20 cellular contexts compared by ENCODE assay signal in genomic region chr20:51958099-51958498, GRCh38.
DNase-seq lines count a peak whose midpoint lies in the region; ATAC-seq and TF ChIP-seq lines count a peak whose summit lies in the region.
"Had no signal": no experiment of that assay in that cellular context is flagged by ENCODE, and none has a peak within 500 bp of the region (broad histone marks: within the 10 kb centered on the region; RNA-seq: fewer than 3 reads in every experiment).

No MANE protein-coding gene starts in this region.

- H3K4me3 Mint-ChIP-seq in chondrocyte (ENCODE audit: unreplicated experiment) (no peak overlapping the region), nephron progenitor cell (peak overlapping the region; percentile 77)
- H3K4me3 Mint-ChIP-seq in CD4-positive, alpha-beta T cell = no peak overlapping the region
- H3K4me3 Mint-ChIP-seq: CD8-positive, alpha-beta T cell had no signal

- H2BK20ac ChIP-seq in IMR-90 (ENCODE audit: low read depth, low read length) = no peak overlapping the region

- DNase-seq in IMR-90 (no peak), chondrocyte (ENCODE audit: low spot score) (no peak), nephron progenitor cell (no peak), cerebellar cortex (ENCODE audit: low spot score) (no peak)
- DNase-seq in CD4-positive, alpha-beta T cell = no peak
- DNase-seq: AML-193; CD8-positive, alpha-beta T cell; DMS79 treated with DMSO at 0.1 percent for 48 hours; Karpas-422; NCI-H1105 treated with DMSO at 0.1 percent for 48 hours; NCI-H1930; NCI-H2171; NCI-H774; Peyer's patch had no signal

- H3K18ac ChIP-seq in IMR-90 (ENCODE audit: low read depth, low read length) = no peak overlapping the region

- H3K4me1 Mint-ChIP-seq in chondrocyte (ENCODE audit: low read depth) (peaks cover 24% of the 10 kb centered on the region), nephron progenitor cell (peaks cover 51% of the 10 kb centered on the region)
- H3K4me1 Mint-ChIP-seq in CD4-positive, alpha-beta T cell (ENCODE audit: low read depth) = no peaks in the 10 kb centered on the region

- intact Hi-C loops in IMR-90 (cut with micrococcal nuclease) = loop anchor here (5.0 kb wide), 1 partner anchor 586 kb away; no protein-coding TSS in a partner anchor
- intact Hi-C loops in CD4-positive, alpha-beta T cell (cut with DNase I, micrococcal nuclease) = no loop called here

- no peaks in the 10 kb centered on the region for H4K20me1 ChIP-seq in BLaER1 treated with 17β-estradiol and CSF1 and Interleukin-3, amounts not matched to agents 10 nM and 100 nM
- H4K20me1 ChIP-seq in IMR-90 (ENCODE audit: insufficient read depth, low read length) = no peaks in the 10 kb centered on the region

- peak overlapping the region in 8 of 11 experiments; percentile 26 to 68 (median 58); a peak in 13 of 22 replicates for H3K27ac ChIP-seq in BLaER1 treated with 17β-estradiol and CSF1 and Interleukin-3, amounts not matched to agents 10 nM and 100 nM
- H3K27ac ChIP-seq in IMR-90 (ENCODE audit: insufficient read depth, low read length) = no peak overlapping the region
- H3K27ac ChIP-seq in CD4-positive, alpha-beta T cell (ENCODE audit: low read depth, low read length) = no peak overlapping the region
- H3K27ac ChIP-seq: HL-60, Peyer's patch had no signal

- no TSS peak for BruUV-seq in IMR-90 (replicated peaks; lab: Mats Ljungman, UMichigan)

- H3K36me3 ChIP-seq in BLaER1 treated with 17β-estradiol and CSF1 and Interleukin-3, amounts not matched to agents 10 nM and 100 nM = no peaks in the 10 kb centered on the region
- H3K36me3 ChIP-seq in IMR-90 (ENCODE audit: control insufficient read depth, insufficient read depth, low read length) = no peaks in the 10 kb centered on the region
- H3K36me3 ChIP-seq: HAP-1, Peyer's patch had no signal

- 0 out of 20 replicates have a peak overlapping the region, but pooled peaks of 2 of the 10 experiments have one; percentile 30 to 40 for H3K4me3 ChIP-seq in BLaER1 treated with 17β-estradiol and CSF1 and Interleukin-3, amounts not matched to agents 10 nM and 100 nM
- no peak overlapping the region for H3K4me3 ChIP-seq in IMR-90 (ENCODE audit: insufficient read depth, low read depth, low read length)
- H3K4me3 ChIP-seq: A549, HAP-1, Peyer's patch had no signal

- H2BK15ac ChIP-seq in IMR-90 (ENCODE audit: low read depth, low read length) = no peak overlapping the region

- no peak overlapping the region for H4K8ac ChIP-seq in IMR-90 (ENCODE audit: low read depth in 2 of 2, low read length in 2 of 2)

- no peak for TF ChIP-seq RAD21 in IMR-90 (IDR thresholded peaks at IDR 0.05; ENCODE audit: low read length)

- H3K4me1 ChIP-seq in BLaER1 treated with 17β-estradiol and CSF1 and Interleukin-3, amounts not matched to agents 10 nM and 100 nM = peaks cover 33 to 54% (median 47%) of the 10 kb centered on the region in 10 experiments
- H3K4me1 ChIP-seq in IMR-90 (ENCODE audit: control insufficient read depth, insufficient read depth, low read length) = peaks cover 4% of the 10 kb centered on the region; the same call in 1 of the 2 replicates
- H3K4me1 ChIP-seq: A549, Peyer's patch had no signal

- H2AFZ ChIP-seq in IMR-90 (replicated peaks; ENCODE audit: low read length, poor library complexity) = no peak overlapping the region

- no peak overlapping the region for H3K4ac ChIP-seq in IMR-90 (ENCODE audit: low read depth, low read length)

- POLR2A ChIA-PET in IMR-90 (lab: Charles Lee; ENCODE audit: unreplicated experiment) = no interaction called here
- POLR2A ChIA-PET in CD4-positive, alpha-beta T cell (lab: Charles Lee) = no interaction called here

- peak overlapping the region; percentile 68 to 83 (median 81); a peak in 21 of 22 replicates for H3K4me2 ChIP-seq in BLaER1 treated with 17β-estradiol and CSF1 and Interleukin-3, amounts not matched to agents 10 nM and 100 nM
- H3K4me2 ChIP-seq in IMR-90 (ENCODE audit: low read depth, low read length) = no peak overlapping the region
- H3K4me2 ChIP-seq: A549 had no signal

- H2BK5ac ChIP-seq in IMR-90 (ENCODE audit: low read depth, low read length, poor library complexity, severe bottlenecking) = no peak overlapping the region

- no peak overlapping the region for H2AK9ac ChIP-seq in IMR-90 (replicated peaks; ENCODE audit: low read depth, low read length, poor library complexity)

- no peak for TF ChIP-seq POLR2A in IMR-90 (IDR thresholded peaks at IDR 0.05; ENCODE audit: low read depth, low read length)

- H3K27me3 ChIP-seq in BLaER1 treated with 17β-estradiol and CSF1 and Interleukin-3, amounts not matched to agents 10 nM and 100 nM = no peaks in the 10 kb centered on the region
- H3K27me3 ChIP-seq in IMR-90 (ENCODE audit: control insufficient read depth, insufficient read depth, low read length) = no peaks in the 10 kb centered on the region; the same call in 1 of the 2 replicates
- peaks cover 8% of the 10 kb centered on the region for H3K27me3 ChIP-seq in CD4-positive, alpha-beta T cell (ENCODE audit: control insufficient read depth, insufficient read depth, low read length)
- H3K27me3 ChIP-seq: Peyer's patch had no signal

- peaks cover 0 to 16% (median 12%) of the 10 kb centered on the region in 11 experiments; a peak in 13 of 22 replicates for H3K9me3 ChIP-seq in BLaER1 treated with 17β-estradiol and CSF1 and Interleukin-3, amounts not matched to agents 10 nM and 100 nM (replicated peaks in 1 of 11)
- no peaks in the 10 kb centered on the region for H3K9me3 ChIP-seq in IMR-90 (ENCODE audit: control insufficient read depth, insufficient read depth, low read length)
- no peaks in the 10 kb centered on the region for H3K9me3 ChIP-seq in CD4-positive, alpha-beta T cell (ENCODE audit: control insufficient read depth, low read length)
- H3K9me3 ChIP-seq: A549, HAP-1, Peyer's patch had no signal

- H4K91ac ChIP-seq in IMR-90 (ENCODE audit: insufficient read depth, low read depth, low read length) = no peak overlapping the region

- TF ChIP-seq CTCF in IMR-90 (conservative IDR thresholded peaks at IDR 0.05; ENCODE audit: low read depth, low read length) (no peak), chondrocyte (IDR thresholded peaks at IDR 0.05) (no peak), nephron progenitor cell (IDR thresholded peaks at IDR 0.05) (no peak)
- TF ChIP-seq CTCF in CD4-positive, alpha-beta T cell (IDR thresholded peaks at IDR 0.05) = no peak

- ATAC-seq in IMR-90 (ENCODE audit: low read depth) (no peak), GM19452 (IDR thresholded peaks at IDR 0.05; ENCODE audit: unreplicated experiment) (no peak), GM18519 (IDR thresholded peaks at IDR 0.05; ENCODE audit: low FRiP score, unreplicated experiment) (no peak)
- no peak for ATAC-seq in CD4-positive, alpha-beta T cell (ENCODE audit: poor library complexity)
- ATAC-seq: A549; CD8-positive, alpha-beta T cell had no signal

- H3K36me3 Mint-ChIP-seq in chondrocyte (ENCODE audit: low read depth) (peaks cover 2% of the 10 kb centered on the region), nephron progenitor cell (ENCODE audit: low read depth) (peaks cover 6% of the 10 kb centered on the region)
- H3K36me3 Mint-ChIP-seq in CD4-positive, alpha-beta T cell (ENCODE audit: low read depth) = no peaks in the 10 kb centered on the region
- H3K36me3 Mint-ChIP-seq: CD8-positive, alpha-beta T cell had no signal

- H3K56ac ChIP-seq in IMR-90 (ENCODE audit: extremely low read depth, insufficient read depth, low read length) = no peak overlapping the region

- no peak overlapping the region for H3K23ac ChIP-seq in IMR-90 (ENCODE audit: low read depth, low read length)

- in situ Hi-C loops in IMR-90 (cut with MboI; ENCODE audit: low sequenced_read_pairs) = no loop called here

- H3K9ac ChIP-seq in BLaER1 treated with 17β-estradiol and CSF1 and Interleukin-3, amounts not matched to agents 10 nM and 100 nM = peak overlapping the region in 3 of 11 experiments; percentile 51 to 60 (median 59); a peak in 4 of 22 replicates
- H3K9ac ChIP-seq in IMR-90 (ENCODE audit: low read depth, low read length) = no peak overlapping the region

- H4K5ac ChIP-seq in IMR-90 (ENCODE audit: low read depth, low read length) = no peak overlapping the region

- no peaks in the 10 kb centered on the region for H3K9me1 ChIP-seq in IMR-90 (ENCODE audit: insufficient read depth, low read length)

- H3K27me3 Mint-ChIP-seq in chondrocyte (ENCODE audit: low read depth) (no peaks in the 10 kb centered on the region), nephron progenitor cell (ENCODE audit: low read depth, poor library complexity) (no peaks in the 10 kb centered on the region)
- peaks cover 20% of the 10 kb centered on the region for H3K27me3 Mint-ChIP-seq in CD4-positive, alpha-beta T cell

- H2AK5ac ChIP-seq in IMR-90 (ENCODE audit: low read depth, low read length) = no peak overlapping the region

- H2BK120ac ChIP-seq in IMR-90 (ENCODE audit: low read depth, low read length) = no peak overlapping the region

- CTCF ChIA-PET in IMR-90 (lab: Yijun Ruan, JAX) = no interaction called here
- CTCF ChIA-PET in CD4-positive, alpha-beta T cell (lab: Charles Lee) = no interaction called here

- dilution Hi-C loops in IMR-90 (cut with HindIII; ENCODE audit: low sequenced_read_pairs, unreplicated experiment) = no loop called here

- no peak overlapping the region for H3K14ac ChIP-seq in IMR-90 (replicated peaks; ENCODE audit: low read depth, low read length)

- H3K9me3 Mint-ChIP-seq in chondrocyte (ENCODE audit: low read depth) (no peaks in the 10 kb centered on the region), nephron progenitor cell (peaks cover 6% of the 10 kb centered on the region)
- no peaks in the 10 kb centered on the region for H3K9me3 Mint-ChIP-seq in CD4-positive, alpha-beta T cell
- H3K9me3 Mint-ChIP-seq: CD8-positive, alpha-beta T cell had no signal

- H3K27ac Mint-ChIP-seq in chondrocyte (ENCODE audit: unreplicated experiment) (peak overlapping the region; percentile 46), nephron progenitor cell (peak overlapping the region; percentile 73)
- no peak overlapping the region for H3K27ac Mint-ChIP-seq in CD4-positive, alpha-beta T cell
- H3K27ac Mint-ChIP-seq: CD8-positive, alpha-beta T cell had no signal

- no peaks in the 10 kb centered on the region for H3K79me1 ChIP-seq in IMR-90 (ENCODE audit: low read depth in 1 of 2, low read length in 2 of 2)

- no CpG with 5 or more reads among the region's 4 CpGs for WGBS in IMR-90 (ENCODE audit: extremely low coverage in 2 of 2, insufficient read length in 1 of 2), 2 experiments

TF ChIP-seq in IMR-90, 13 proteins besides CTCF, POLR2A, EP300 and RAD21:
- TF ChIP-seq CEBPB (IDR thresholded peaks at IDR 0.05; ENCODE audit: low read depth, low read length) (peak; percentile 72), CHD1 (IDR thresholded peaks at IDR 0.05; ENCODE audit: low read depth, low read length) (no peak)

Comparison
In these comparisons a context has a peak if more than half of its experiments do, and no peak if none do; other contexts are left out.
1. H3K27ac ChIP-seq: peak in BLaER1 treated with 17β-estradiol and CSF1 and Interleukin-3, amounts not matched to agents 10 nM and 100 nM (8 of 11); none in IMR-90 (single experiment) and CD4-positive, alpha-beta T cell (single experiment).